Comparison of ENCODE assay signal across 21 cellular contexts in genomic region chr5:18195910-18196309, GRCh38.
"Had no signal": no experiment of that assay in that cellular context is flagged by ENCODE, and none has a peak within 500 bp of the region (broad histone marks: within the 10 kb centered on the region; RNA-seq: fewer than 3 reads in every experiment).

No MANE protein-coding gene starts in this region.

- DNase-seq: dermis blood vessel endothelial cell; effector memory CD4-positive, alpha-beta T cell; gastrocnemius medialis; head of caudate nucleus; kidney; left lung; lower lobe of right lung; natural killer cell; pancreas; right lobe of liver; small intestine; stimulated activated CD4-positive, alpha-beta T cell treated with anti-CD3 and anti-CD28 coated beads, Interleukin-15, amount 100 ng/mL, for 24 hours; stimulated activated CD4-positive, alpha-beta T cell treated with anti-CD3 and anti-CD28 coated beads, Interleukin-2, amount 100 ng/mL, for 48 hours; stimulated activated naive B cell treated with anti-CD40 and anti-IgM and Interleukin-4, amounts not matched to agents 10 μg/mL and 1 μg/mL and 100 μg/mL, for 72 hours; upper lobe of left lung had no signal

- ATAC-seq: gastrocnemius medialis; left lung; lower lobe of right lung; natural killer cell; pancreas; right lobe of liver; stimulated activated naive B cell treated with anti-CD40 and anti-IgM and Interleukin-4, amounts not matched to agents 10 μg/mL and 1 μg/mL and 100 μg/mL, for 72 hours had no signal

- H3K9me3 ChIP-seq: gastrocnemius medialis, neutrophil, pancreas, right lobe of liver, thoracic aorta had no signal

- H3K36me3 Mint-ChIP-seq: memory B cell; natural killer cell; stimulated activated naive B cell treated with anti-CD40 and anti-IgM and Interleukin-4, amounts not matched to agents 10 μg/mL and 1 μg/mL and 100 μg/mL, for 72 hours had no signal

- H3K27ac ChIP-seq: coronary artery, gastrocnemius medialis, left lung, lower lobe of right lung, neutrophil, pancreas, right lobe of liver, thoracic aorta, tibial nerve, upper lobe of left lung had no signal

- H3K36me3 ChIP-seq: gastrocnemius medialis, left lung, lower lobe of right lung, neutrophil, pancreas, right lobe of liver, thoracic aorta, tibial nerve, upper lobe of left lung had no signal

- H3K4me3 ChIP-seq: coronary artery, gastrocnemius medialis, left lung, lower lobe of right lung, pancreas, right lobe of liver, thoracic aorta, tibial nerve, upper lobe of left lung had no signal

- H3K4me1 ChIP-seq: gastrocnemius medialis, left lung, lower lobe of right lung, pancreas, right lobe of liver, tibial nerve, upper lobe of left lung had no signal

- H3K27ac Mint-ChIP-seq: memory B cell; natural killer cell; stimulated activated naive B cell treated with anti-CD40 and anti-IgM and Interleukin-4, amounts not matched to agents 10 μg/mL and 1 μg/mL and 100 μg/mL, for 72 hours; stimulated activated naive CD8-positive, alpha-beta T cell treated with anti-CD3 and anti-CD28 coated beads, Interleukin-15, Interleukin-2, amounts not matched to agents 100 ng/mL and 50 ng/mL, for 24 hours had no signal

- H3K27me3 ChIP-seq: gastrocnemius medialis, left lung, neutrophil, pancreas, right lobe of liver, tibial nerve, upper lobe of left lung had no signal
